In the genomic region with DNA sequence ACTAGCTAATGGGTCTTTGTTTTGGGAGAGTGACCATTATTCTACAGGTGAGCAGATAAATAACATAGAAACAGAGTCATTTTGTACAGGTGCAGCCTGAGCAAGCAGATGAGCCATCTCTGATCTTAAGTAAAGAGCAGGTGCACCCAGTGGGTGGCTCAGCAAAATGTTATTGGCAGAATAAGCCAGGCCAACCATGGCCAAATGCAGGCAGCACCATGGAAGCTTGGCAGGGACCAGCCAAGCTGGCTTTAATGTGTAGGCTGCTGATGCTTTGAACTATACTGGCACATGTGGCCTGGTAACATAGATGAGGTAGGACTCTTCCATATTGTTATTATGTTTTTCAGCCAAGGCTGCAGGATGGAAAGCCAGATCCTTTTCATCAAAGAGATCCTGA, we compare ENCODE assay signal across 17 cellular contexts.
A peak's percentile ranks its signal among the peaks of the same experiment; 100 is the strongest.
DNase-seq lines count a peak whose midpoint lies in the region; ATAC-seq and TF ChIP-seq lines count a peak whose summit lies in the region.
"Had no signal": no experiment of that assay in that cellular context is flagged by ENCODE, and none has a peak within 500 bp of the region (broad histone marks: within the 10 kb centered on the region; RNA-seq: fewer than 3 reads in every experiment).

No MANE protein-coding gene starts in this region.

- no peaks in the 10 kb centered on the region for H3K27me3 ChIP-seq in transverse colon
- H3K27me3 ChIP-seq: BE2C had no signal

- TF ChIP-seq POLR2A in transverse colon (IDR thresholded peaks at IDR 0.05) = no peak

- peak; percentile 61 for DNase-seq in DMS53 treated with DMSO at 0.1 percent for 48 hours (lab: John Stamatoyannopoulos, UW; ENCODE audit: unreplicated experiment)
- peak; percentile 72 to 94 for DNase-seq in NCI-H2081 (lab: John Stamatoyannopoulos, UW)
- DNase-seq in NCI-H748 (lab: John Stamatoyannopoulos, UW; ENCODE audit: unreplicated experiment) = peak; percentile 97
- DNase-seq in cerebellum (ENCODE audit: low spot score) = peak; percentile 32
- no peak for DNase-seq in transverse colon
- no peak for DNase-seq in NCI-H187 (lab: John Stamatoyannopoulos, UW)
- DNase-seq: BE2C, EL, GM23248, H9, HFFc6, Karpas-422, NCI-H2029, NCI-H2171 treated with DMSO at 0.1 percent for 48 hours, Right ventricle myocardium superior, T-helper 9 cell had no signal

- in situ Hi-C loops in transverse colon (cut with MboI; ENCODE audit: low pct_ligation_motif_present in 1 of 4, low pct_unique_long_range_greater_than_20kb in 1 of 4, low sequenced_read_pairs in 3 of 4) = no loop called here

- no peak for ATAC-seq in GM18498 (IDR thresholded peaks at IDR 0.05; ENCODE audit: unreplicated experiment)

- TF ChIP-seq CTCF in transverse colon (IDR thresholded peaks at IDR 0.05) = no peak

- H3K36me3 ChIP-seq in transverse colon = no peaks in the 10 kb centered on the region
- H3K36me3 ChIP-seq: BE2C had no signal

- H3K4me3 ChIP-seq in transverse colon = no peak overlapping the region
- H3K4me3 ChIP-seq: GM23248 had no signal

- H3K27ac ChIP-seq in transverse colon = no peak overlapping the region
- H3K27ac ChIP-seq: GM23248 had no signal

- no peak for TF ChIP-seq EP300 in transverse colon (IDR thresholded peaks at IDR 0.05; ENCODE audit: low read depth)

- no peaks in the 10 kb centered on the region for H3K4me1 ChIP-seq in transverse colon
- H3K4me1 ChIP-seq: BE2C had no signal

- no peaks in the 10 kb centered on the region for H3K9me3 ChIP-seq in transverse colon
- H3K9me3 ChIP-seq: BE2C had no signal

- intact Hi-C loops in transverse colon (cut with DNase I; ENCODE audit: low total_unique reads) = no loop called here

Comparison
In these comparisons a context has a peak if more than half of its experiments do, and no peak if none do; other contexts are left out.
1. DNase-seq: peak in DMS53 treated with DMSO at 0.1 percent for 48 hours (single experiment), NCI-H2081 (2 of 2), NCI-H748 (single experiment) and cerebellum (single experiment); none in transverse colon (single experiment) and NCI-H187 (0 of 2).